9 cellular contexts compared by ENCODE assay signal in the genomic region with DNA sequence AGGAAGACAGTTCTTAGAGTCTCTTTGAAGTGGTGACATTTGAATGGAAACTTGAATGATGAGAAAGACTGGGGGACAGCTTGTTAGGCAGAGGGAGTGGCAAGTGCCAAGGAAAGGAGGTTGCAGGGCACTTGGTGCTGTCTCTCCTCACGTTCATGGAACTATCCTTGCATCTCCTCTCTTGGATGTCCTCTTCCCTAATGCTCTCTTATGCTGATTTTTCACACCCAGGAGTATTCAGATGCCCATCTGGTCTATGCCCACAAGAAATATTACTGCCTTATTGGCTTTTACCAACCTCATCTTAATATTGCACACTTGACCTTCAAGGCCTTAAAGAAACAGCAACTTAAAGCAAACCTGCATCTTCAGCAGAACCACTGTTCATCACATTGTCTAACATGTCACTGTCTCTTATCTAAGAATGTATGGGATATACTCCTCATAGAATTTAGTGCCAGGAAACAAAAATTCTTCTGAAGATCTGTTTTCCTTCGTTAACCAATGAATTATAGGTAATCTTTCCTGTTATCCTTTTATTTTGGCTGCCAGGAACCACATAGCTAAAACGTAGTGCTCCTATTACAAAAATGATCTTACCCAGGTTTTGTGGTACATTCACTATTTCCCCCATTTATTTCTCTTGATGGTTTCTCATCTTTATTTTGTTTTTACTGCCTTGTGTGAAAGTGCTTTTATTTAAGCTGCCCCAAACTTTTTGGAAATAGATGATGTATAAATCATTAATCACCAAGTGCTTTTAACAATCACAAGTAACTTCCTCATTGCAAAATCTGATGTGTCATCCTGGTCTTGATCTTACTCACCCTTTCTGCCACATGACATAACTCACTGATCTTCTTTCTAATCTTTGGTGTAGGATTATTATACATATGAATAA. TPM values are rescaled to one million over a fixed set of nuclear protein-coding genes. Genes with fewer than 3 reads are reported as not detected.
A peak's percentile ranks its signal among the peaks of the same experiment; 100 is the strongest.
DNase-seq lines count a peak whose midpoint lies in the region; ATAC-seq and TF ChIP-seq lines count a peak whose summit lies in the region.
"Had no signal": no experiment of that assay in that cellular context is flagged by ENCODE, and none has a peak within 500 bp of the region (broad histone marks: within the 10 kb centered on the region; RNA-seq: fewer than 3 reads in every experiment).

No MANE protein-coding gene starts in this region.

- no peaks in the 10 kb centered on the region for H3K9me3 ChIP-seq in AG04450 (ENCODE audit: control insufficient read depth, insufficient read depth, low read length)

- TF ChIP-seq CTCF in AG04450 (IDR thresholded peaks at IDR 0.05; ENCODE audit: low read depth, low read length) (no peak), astrocyte of the spinal cord (IDR thresholded peaks at IDR 0.05; ENCODE audit: low read depth, low read length) (no peak), nephron progenitor cell (IDR thresholded peaks at IDR 0.05) (no peak)

- POLR2A ChIA-PET in AG04450 (lab: Yijun Ruan, JAX), result no interaction called here

- no peak overlapping the region for H3K27ac ChIP-seq in AG04450 (ENCODE audit: low read depth, low read length)

- no peaks in the 10 kb centered on the region for H3K27me3 ChIP-seq in AG04450 (ENCODE audit: control insufficient read depth, insufficient read depth, low read length)

- no peak overlapping the region for H3K4me3 ChIP-seq in AG04450 (ENCODE audit: low read depth, low read length)
- no peak overlapping the region for H3K4me3 ChIP-seq in astrocyte of the spinal cord (ENCODE audit: low read depth, low read length)

- intact Hi-C loops in sciatic nerve (cut with DNase I), result no loop called here

- H3K27me3 Mint-ChIP-seq in nephron progenitor cell (ENCODE audit: low read depth, poor library complexity), result peaks cover 3% of the 10 kb centered on the region

- in situ Hi-C loops in astrocyte of the spinal cord (cut with HindIII; ENCODE audit: low sequenced_read_pairs), result no loop called here

- H3K4me1 Mint-ChIP-seq in nephron progenitor cell, result no peaks in the 10 kb centered on the region

- CTCF ChIA-PET in AG04450 (lab: Charles Lee), result interaction anchor here (0.8 to 1.8 kb wide), 3 partner anchors 10 to 21 kb away, joined by 3 to 9 read pairs (median 3); no protein-coding TSS in a partner anchor

- peaks cover 19% of the 10 kb centered on the region for H3K9me3 Mint-ChIP-seq in nephron progenitor cell

- ATAC-seq in GM19395 (IDR thresholded peaks at IDR 0.05; ENCODE audit: unreplicated experiment), result peak; percentile 99
- peak; percentile 98 for ATAC-seq in HG03139 (IDR thresholded peaks at IDR 0.05; ENCODE audit: unreplicated experiment)
- no peak for ATAC-seq in sciatic nerve

- H3K27ac Mint-ChIP-seq in nephron progenitor cell, result no peak overlapping the region

- DNase-seq in AG04450 (ENCODE audit: low read depth, low spot score), result peak; percentile 26
- peak; percentile 23 for DNase-seq in astrocyte of the spinal cord (ENCODE audit: low read depth, low spot score)
- no peak for DNase-seq in mucosa of gallbladder (ENCODE audit: low spot score)
- no peak for DNase-seq in NCI-H1417 (lab: John Stamatoyannopoulos, UW)
- no peak for DNase-seq in nephron progenitor cell
- DNase-seq in sciatic nerve (ENCODE audit: low spot score), result no peak

- H3K4me3 Mint-ChIP-seq in nephron progenitor cell, result no peak overlapping the region

- H3K36me3 Mint-ChIP-seq in nephron progenitor cell (ENCODE audit: low read depth), result no peaks in the 10 kb centered on the region

RNA-seq across cellular contexts. Expression of gene RGS17, which starts 12.8 kb away (rescaled TPM):
- polyA plus RNA-seq in AG04450 (2011; rRNA removed), result 8.9 and 12.2 TPM in 2 replicates
- 5.2 and 6.6 TPM in 2 replicates for polyA minus RNA-seq in AG04450 (2011; rRNA and poly(A)+ RNA removed)
- total RNA-seq in mucosa of gallbladder (3.5 TPM), sciatic nerve (0.31 TPM)
- total RNA-seq: T-helper 2 cell treated with Interferon-gamma antibody and Interleukin-4, amounts not matched to agents 100 ng/mL and 5 ng/mL, for 36 hours had no signal

Comparison
In these comparisons a context has a peak if more than half of its experiments do, and no peak if none do; other contexts are left out.
1. DNase-seq: peak in AG04450 (single experiment) and astrocyte of the spinal cord (single experiment); none in mucosa of gallbladder (single experiment), NCI-H1417 (0 of 3), nephron progenitor cell (single experiment) and sciatic nerve (single experiment).